In the genomic region with DNA sequence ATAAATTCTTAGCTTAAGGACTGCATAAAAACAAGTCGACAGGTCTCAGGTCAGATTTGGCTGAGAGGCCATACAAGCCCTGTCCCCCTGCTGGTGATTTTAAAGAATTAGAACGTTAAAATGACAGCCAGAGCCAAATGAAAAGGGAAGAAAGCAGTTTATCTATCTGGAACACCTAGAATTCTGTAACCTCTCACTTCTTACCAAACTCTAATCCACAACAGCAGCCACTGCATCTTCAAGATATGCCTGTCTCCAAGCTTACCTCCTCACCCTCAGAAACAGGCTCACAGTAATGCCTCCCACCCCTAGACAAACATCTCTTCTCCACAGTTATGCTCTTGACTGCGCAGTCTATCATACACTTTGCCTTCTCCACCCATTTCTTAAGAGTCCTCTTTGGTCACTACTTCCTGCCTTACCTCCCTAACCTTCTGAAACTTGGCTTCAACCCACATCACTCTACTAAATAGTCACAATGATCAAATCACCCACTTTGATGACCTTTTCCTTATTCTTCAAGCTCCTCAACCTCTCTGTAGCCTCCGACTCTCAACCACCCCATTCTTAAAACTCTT, we compare ENCODE assay signal across 2 cellular contexts.
TF ChIP-seq lines count a peak whose summit lies in the region.

No MANE protein-coding gene starts in this region.

TF ChIP-seq in HCT116, 20 proteins besides CTCF, POLR2A, EP300 and RAD21:
- TF ChIP-seq SIN3A (IDR thresholded peaks at IDR 0.05; ENCODE audit: low read depth) (no peak), EZH2phosphoT487 (IDR thresholded peaks at IDR 0.05; ENCODE audit: borderline replicate concordance) (no peak), POLR2AphosphoS5 (IDR thresholded peaks at IDR 0.05; ENCODE audit: low read depth, low read length) (no peak), YY1 (IDR thresholded peaks at IDR 0.05; ENCODE audit: extremely low read depth, insufficient replicate concordance, low read depth, low read length) (no peak), JUND (IDR thresholded peaks at IDR 0.05) (no peak)
- TF ChIP-seq, protein P1, sequence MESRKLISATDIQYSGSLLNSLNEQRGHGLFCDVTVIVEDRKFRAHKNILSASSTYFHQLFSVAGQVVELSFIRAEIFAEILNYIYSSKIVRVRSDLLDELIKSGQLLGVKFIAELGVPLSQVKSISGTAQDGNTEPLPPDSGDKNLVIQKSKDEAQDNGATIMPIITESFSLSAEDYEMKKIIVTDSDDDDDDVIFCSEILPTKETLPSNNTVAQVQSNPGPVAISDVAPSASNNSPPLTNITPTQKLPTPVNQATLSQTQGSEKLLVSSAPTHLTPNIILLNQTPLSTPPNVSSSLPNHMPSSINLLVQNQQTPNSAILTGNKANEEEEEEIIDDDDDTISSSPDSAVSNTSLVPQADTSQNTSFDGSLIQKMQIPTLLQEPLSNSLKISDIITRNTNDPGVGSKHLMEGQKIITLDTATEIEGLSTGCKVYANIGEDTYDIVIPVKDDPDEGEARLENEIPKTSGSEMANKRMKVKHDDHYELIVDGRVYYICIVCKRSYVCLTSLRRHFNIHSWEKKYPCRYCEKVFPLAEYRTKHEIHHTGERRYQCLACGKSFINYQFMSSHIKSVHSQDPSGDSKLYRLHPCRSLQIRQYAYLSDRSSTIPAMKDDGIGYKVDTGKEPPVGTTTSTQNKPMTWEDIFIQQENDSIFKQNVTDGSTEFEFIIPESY (IDR thresholded peaks at IDR 0.05; ENCODE audit: extremely low read depth, insufficient replicate concordance, low read length), result no peak

TF ChIP-seq in SK-N-SH, 30 proteins besides CTCF, POLR2A, EP300 and RAD21:
- TF ChIP-seq CHD2 (IDR thresholded peaks at IDR 0.05; ENCODE audit: low read length, partially characterized antibody) (no peak), MXI1 (IDR thresholded peaks at IDR 0.05; ENCODE audit: low read depth, low read length) (peak; percentile 40; the same call in 1 of the 2 replicates), NRF1 (IDR thresholded peaks at IDR 0.05; ENCODE audit: low read depth, low read length) (no peak), SMC3 (IDR thresholded peaks at IDR 0.05; ENCODE audit: low read depth, low read length) (peak; percentile 39)
